11 cellular contexts compared by ENCODE assay signal in genomic region chr2:120245520-120245835, GRCh38. TPM values are rescaled to one million over a fixed set of nuclear protein-coding genes. Genes with fewer than 3 reads are reported as not detected.
DNase-seq lines count a peak whose midpoint lies in the region; ATAC-seq and TF ChIP-seq lines count a peak whose summit lies in the region.
"Had no signal": no experiment of that assay in that cellular context is flagged by ENCODE, and none has a peak within 500 bp of the region (broad histone marks: within the 10 kb centered on the region; RNA-seq: fewer than 3 reads in every experiment).

No MANE protein-coding gene starts in this region.

- DNase-seq in NCI-H2227 (lab: John Stamatoyannopoulos, UW; ENCODE audit: unreplicated experiment) (peak; percentile 50), NCI-H2227 treated with DMSO at 0.1 percent for 48 hours (lab: John Stamatoyannopoulos, UW) (no peak), NCI-H82 treated with DMSO at 0.1 percent for 48 hours (lab: John Stamatoyannopoulos, UW; ENCODE audit: unreplicated experiment) (peak; percentile 63), right cardiac atrium (peak; percentile 71 to 84 (median 79)), upper lobe of left lung (peak in 1 of 2 donors; percentile 69), NCI-H1105 (lab: John Stamatoyannopoulos, UW) (no peak), activated gamma-delta T cell (lab: John Stamatoyannopoulos, UW) (no peak), T-helper 2 cell (no peak)
- DNase-seq: central memory CD4-positive, alpha-beta T cell; H9; stomach had no signal

- H3K27me3 ChIP-seq in right cardiac atrium (ENCODE audit: control insufficient read depth, insufficient read depth) (no peaks in the 10 kb centered on the region), upper lobe of left lung (no peaks in the 10 kb centered on the region)
- H3K27me3 ChIP-seq: stomach had no signal

- 41% methylated on average over 5 of the region's 5 CpGs for WGBS in right cardiac atrium
- WGBS in upper lobe of left lung, 2 donors = 32% methylated on average over 5 of the region's 5 CpGs; no CpG with 5 or more reads in 1 of the 2 donors

- no peaks in the 10 kb centered on the region for H3K9me3 ChIP-seq in right cardiac atrium (ENCODE audit: control insufficient read depth, low read length)
- H3K9me3 ChIP-seq in upper lobe of left lung = no peaks in the 10 kb centered on the region
- H3K9me3 ChIP-seq: stomach had no signal

- peak in 1 of 4 donors; percentile 19 for TF ChIP-seq POLR2A in upper lobe of left lung (IDR thresholded peaks at IDR 0.05)

- peak; percentile 68 to 80 for ATAC-seq in right cardiac atrium
- ATAC-seq in upper lobe of left lung (ENCODE audit: low FRiP score in 2 of 2) = peak; percentile 33 to 54

- no peak for TF ChIP-seq EP300 in upper lobe of left lung (IDR thresholded peaks at IDR 0.05)

- H3K27ac ChIP-seq in right cardiac atrium (ENCODE audit: low read length) = no peak overlapping the region
- peak overlapping the region; percentile 11 to 57 (median 40) for H3K27ac ChIP-seq in upper lobe of left lung
- H3K27ac ChIP-seq: stomach had no signal

- intact Hi-C loops in right cardiac atrium (cut with DNase I) = no loop called here

- H3K36me3 ChIP-seq in upper lobe of left lung = no peaks in the 10 kb centered on the region
- H3K36me3 ChIP-seq: stomach had no signal

- peaks cover 5% of the 10 kb centered on the region for H3K4me1 ChIP-seq in right cardiac atrium (ENCODE audit: control insufficient read depth, insufficient read depth, low read length)
- H3K4me1 ChIP-seq in upper lobe of left lung = peaks cover 7 to 20% (median 17%) of the 10 kb centered on the region in 4 donors

- H3K4me3 ChIP-seq in right cardiac atrium (ENCODE audit: low read length) (no peak overlapping the region), upper lobe of left lung (no peak overlapping the region)
- H3K4me3 ChIP-seq: stomach had no signal

- no peak for TF ChIP-seq CTCF in upper lobe of left lung (IDR thresholded peaks at IDR 0.05)

RNA-seq across cellular contexts. Expression of gene RALB, which starts 7.2 kb away (rescaled TPM):
- total RNA-seq in right cardiac atrium = 10 to 100 TPM; 44.2 to 57.0 (median 48.1) TPM
- 57.2 TPM for polyA plus RNA-seq in right cardiac atrium
- total RNA-seq in upper lobe of left lung = 10 to 100 TPM; 23.0 to 85.8 (median 46.5) TPM

RNA-seq across cellular contexts. Expression of gene TMEM185B, which starts 22.3 kb away (rescaled TPM):
- total RNA-seq in right cardiac atrium = 10 to 100 TPM; 19.7 to 27.5 (median 21.7) TPM
- 13.2 TPM for polyA plus RNA-seq in right cardiac atrium
- total RNA-seq in upper lobe of left lung = 10 to 100 TPM; 15.3 to 29.3 (median 25.5) TPM

Comparison
In these comparisons a context has a peak if more than half of its experiments do, and no peak if none do; other contexts are left out.
1. DNase-seq: peak in NCI-H2227 (single experiment), NCI-H82 treated with DMSO at 0.1 percent for 48 hours (single experiment) and right cardiac atrium (3 of 3); none in NCI-H2227 treated with DMSO at 0.1 percent for 48 hours (single experiment), NCI-H1105 (single experiment), activated gamma-delta T cell (single experiment) and T-helper 2 cell (0 of 5).